In genomic region chr18:1779587-1779986, GRCh38 we compare ENCODE assay signal across 26 cellular contexts.
"Had no signal": no experiment of that assay in that cellular context is flagged by ENCODE, and none has a peak within 500 bp of the region (broad histone marks: within the 10 kb centered on the region; RNA-seq: fewer than 3 reads in every experiment).

No MANE protein-coding gene starts in this region.

- ATAC-seq: mucosa of descending colon; pancreas; psoas muscle; sciatic nerve; stimulated activated memory B cell treated with anti-CD40 and anti-IgM and Interleukin-4, amounts not matched to agents 10 μg/mL and 1 μg/mL and 100 μg/mL, for 72 hours; WTC11 had no signal

- H3K27ac ChIP-seq: coronary artery, esophagus muscularis mucosa, pancreas, psoas muscle, stomach, suprapubic skin, tibial nerve had no signal

- H3K9me3 ChIP-seq: pancreas, psoas muscle, suprapubic skin, tibial nerve had no signal

- H3K4me1 ChIP-seq: esophagus muscularis mucosa, pancreas, psoas muscle, stomach, suprapubic skin, tibial nerve had no signal

- FAIRE-seq: bronchial epithelial cell, frontal cortex, pancreas had no signal

- DNase-seq: activated CD4-positive, alpha-beta T cell treated with anti-CD3 and anti-CD28 coated beads for 4 hours; activated CD4-positive, alpha-beta T cell treated with anti-CD3 and anti-CD28 coated beads, Interleukin-2, amount 50 U/mL, for 48 hours; activated naive CD4-positive, alpha-beta T cell treated with anti-CD3 and anti-CD28 coated beads for 36 hours; activated naive CD8-positive, alpha-beta T cell treated with anti-CD3 and anti-CD28 coated beads, Interleukin-2, amount 10 ng/mL, durations not matched to agents 7 days and 5 days; activated T-cell treated with anti-CD3 and anti-CD28 coated beads, Interleukin-2, amount 50 U/mL, for 48 hours; amniotic stem cell; cerebellar nuclear complex; glutamatergic neuron; hypothalamus; mucosa of descending colon; nephron progenitor cell; pancreas; psoas muscle; stimulated activated CD4-positive, alpha-beta T cell treated with anti-CD3 and anti-CD28 coated beads, Interleukin-15, amount 100 ng/mL, for 24 hours; stomach; T1000 had no signal

- H3K36me3 ChIP-seq: esophagus muscularis mucosa, pancreas, stomach, suprapubic skin, tibial nerve had no signal

- H3K27me3 ChIP-seq: esophagus muscularis mucosa, pancreas, stomach, suprapubic skin, tibial nerve had no signal

- H3K4me3 ChIP-seq: coronary artery, esophagus muscularis mucosa, mucosa of descending colon, pancreas, psoas muscle, smooth muscle cell, stomach, suprapubic skin, tibial nerve had no signal
